ENCODE assay signal across 17 cellular contexts in the genomic region with DNA sequence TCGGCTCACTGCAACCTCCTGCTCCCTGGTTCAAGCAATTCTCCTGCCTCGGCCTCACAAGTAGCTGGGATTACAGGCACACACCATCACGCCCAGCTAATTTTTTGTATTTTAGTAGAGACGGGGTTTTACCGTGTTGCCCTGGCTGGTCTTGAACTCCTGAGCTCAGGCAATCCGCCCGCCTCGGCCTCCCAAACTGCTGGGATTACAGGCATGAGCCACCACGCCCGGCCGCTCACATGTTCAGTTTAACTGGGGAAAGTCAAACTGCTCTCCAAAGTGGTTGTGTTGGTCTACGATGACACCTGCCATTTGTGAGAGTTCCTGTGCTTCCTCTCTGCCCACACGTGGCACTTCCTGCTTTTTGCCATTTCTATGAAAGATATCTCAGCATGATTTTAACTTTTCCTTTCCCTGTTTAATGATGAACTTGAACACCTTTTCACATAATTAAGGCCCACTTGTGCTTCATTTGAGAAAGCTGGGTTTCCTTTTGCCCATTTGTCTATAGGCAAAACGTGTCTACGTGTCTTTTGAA. TPM values are rescaled to one million over a fixed set of nuclear protein-coding genes. Genes with fewer than 3 reads are reported as not detected.
A peak's percentile ranks its signal among the peaks of the same experiment; 100 is the strongest.
DNase-seq lines count a peak whose midpoint lies in the region; ATAC-seq lines count a peak whose summit lies in the region.
"Had no signal": no experiment of that assay in that cellular context is flagged by ENCODE, and none has a peak within 500 bp of the region (broad histone marks: within the 10 kb centered on the region; RNA-seq: fewer than 3 reads in every experiment).

No MANE protein-coding gene starts in this region.

- no peaks in the 10 kb centered on the region; the same call in 1 of the 2 replicates for H3K36me3 ChIP-seq in BLaER1
- H3K36me3 ChIP-seq in BLaER1 treated with 17β-estradiol and CSF1 and Interleukin-3, amounts not matched to agents 10 nM and 100 nM, result peaks cover 0 to 28% (median 6%) of the 10 kb centered on the region in 11 experiments; a peak in 11 of 22 replicates

- no peak overlapping the region for H3K9ac ChIP-seq in BLaER1
- H3K9ac ChIP-seq in BLaER1 treated with 17β-estradiol and CSF1 and Interleukin-3, amounts not matched to agents 10 nM and 100 nM, result no peak overlapping the region

- peak; percentile 34 for DNase-seq in Jurkat, Clone E6-1 (ENCODE audit: low read depth, low spot score)
- no peak for DNase-seq in activated T-helper 1 cell treated with anti-CD3 and anti-CD28 coated beads, Interleukin-12 subunit alpha, Interleukin-12 subunit beta, Interleukin-2, Interleukin-4 antibody, amounts not matched to agents 30 ng/mL and 10 ng/mL and 1 ng/mL, durations not matched to agents 14 hours and 24 hours and 36 hours (ENCODE audit: low spot score)
- no peak for DNase-seq in activated T-cell treated with anti-CD3 and anti-CD28 coated beads, Interleukin-2, amount 50 U/mL, for 48 hours
- DNase-seq: DMS79, Kasumi-1, NCI-H1436, NCI-H2227 treated with DMSO at 0.1 percent for 48 hours, NCI-H524 treated with DMSO at 0.1 percent for 48 hours, T-helper 1 cell had no signal

- H3K27ac Mint-ChIP-seq in activated T-helper 1 cell treated with anti-CD3 and anti-CD28 coated beads, Interleukin-12 subunit alpha, Interleukin-12 subunit beta, Interleukin-2, Interleukin-4 antibody, amounts not matched to agents 30 ng/mL and 10 ng/mL and 1 ng/mL, durations not matched to agents 14 hours and 24 hours and 36 hours, result peak overlapping the region; percentile 52

- peaks cover 79% of the 10 kb centered on the region for H3K4me1 ChIP-seq in BLaER1
- peaks cover 46 to 81% (median 65%) of the 10 kb centered on the region in 10 experiments for H3K4me1 ChIP-seq in BLaER1 treated with 17β-estradiol and CSF1 and Interleukin-3, amounts not matched to agents 10 nM and 100 nM

- H4K20me1 ChIP-seq in BLaER1, result no peaks in the 10 kb centered on the region
- peaks cover 0 to 43% (median 0%) of the 10 kb centered on the region in 11 experiments; a peak in 6 of 22 replicates for H4K20me1 ChIP-seq in BLaER1 treated with 17β-estradiol and CSF1 and Interleukin-3, amounts not matched to agents 10 nM and 100 nM

- no peak for ATAC-seq in HG03442 (IDR thresholded peaks at IDR 0.05; ENCODE audit: unreplicated experiment)
- ATAC-seq in HG02588 (IDR thresholded peaks at IDR 0.05; ENCODE audit: unreplicated experiment), result no peak
- ATAC-seq: Right ventricle myocardium inferior had no signal

- no peaks in the 10 kb centered on the region for H3K9me3 ChIP-seq in BLaER1
- H3K9me3 ChIP-seq in BLaER1 treated with 17β-estradiol and CSF1 and Interleukin-3, amounts not matched to agents 10 nM and 100 nM (replicated peaks in 1 of 11), result no peaks in the 10 kb centered on the region

- H3K4me2 ChIP-seq in BLaER1, result peak overlapping the region; percentile 99
- peak overlapping the region in 10 of 11 experiments; percentile 9 to 98 (median 79); a peak in 16 of 22 replicates for H3K4me2 ChIP-seq in BLaER1 treated with 17β-estradiol and CSF1 and Interleukin-3, amounts not matched to agents 10 nM and 100 nM

- H3K36me3 Mint-ChIP-seq in activated T-helper 1 cell treated with anti-CD3 and anti-CD28 coated beads, Interleukin-12 subunit alpha, Interleukin-12 subunit beta, Interleukin-2, Interleukin-4 antibody, amounts not matched to agents 30 ng/mL and 10 ng/mL and 1 ng/mL, durations not matched to agents 14 hours and 24 hours and 36 hours (ENCODE audit: low read depth), result peaks cover 12% of the 10 kb centered on the region

- intact Hi-C loops in activated T-helper 1 cell treated with anti-CD3 and anti-CD28 coated beads, Interleukin-12 subunit alpha, Interleukin-12 subunit beta, Interleukin-2, Interleukin-4 antibody, amounts not matched to agents 30 ng/mL and 10 ng/mL and 1 ng/mL, durations not matched to agents 14 hours and 24 hours and 36 hours (cut with micrococcal nuclease), result loop anchor here (10.0 kb wide), 1 partner anchor 735 kb away; no protein-coding TSS in a partner anchor

- H3K4me1 Mint-ChIP-seq in activated T-helper 1 cell treated with anti-CD3 and anti-CD28 coated beads, Interleukin-12 subunit alpha, Interleukin-12 subunit beta, Interleukin-2, Interleukin-4 antibody, amounts not matched to agents 30 ng/mL and 10 ng/mL and 1 ng/mL, durations not matched to agents 14 hours and 24 hours and 36 hours (ENCODE audit: low read depth), result peaks cover 56% of the 10 kb centered on the region

- H3K9me3 Mint-ChIP-seq in activated T-helper 1 cell treated with anti-CD3 and anti-CD28 coated beads, Interleukin-12 subunit alpha, Interleukin-12 subunit beta, Interleukin-2, Interleukin-4 antibody, amounts not matched to agents 30 ng/mL and 10 ng/mL and 1 ng/mL, durations not matched to agents 14 hours and 24 hours and 36 hours, result no peaks in the 10 kb centered on the region

- no peak overlapping the region for H3K4me3 Mint-ChIP-seq in activated T-helper 1 cell treated with anti-CD3 and anti-CD28 coated beads, Interleukin-12 subunit alpha, Interleukin-12 subunit beta, Interleukin-2, Interleukin-4 antibody, amounts not matched to agents 30 ng/mL and 10 ng/mL and 1 ng/mL, durations not matched to agents 14 hours and 24 hours and 36 hours

- no peak overlapping the region for H3K4me3 ChIP-seq in BLaER1
- H3K4me3 ChIP-seq in BLaER1 treated with 17β-estradiol and CSF1 and Interleukin-3, amounts not matched to agents 10 nM and 100 nM, result no peak overlapping the region
- no peak overlapping the region for H3K4me3 ChIP-seq in Jurkat, Clone E6-1 (ENCODE audit: low read length)
- H3K4me3 ChIP-seq: SK-N-MC had no signal

- peaks cover 22% of the 10 kb centered on the region for H3K27me3 ChIP-seq in BLaER1
- peaks cover 17 to 41% (median 26%) of the 10 kb centered on the region in 11 experiments for H3K27me3 ChIP-seq in BLaER1 treated with 17β-estradiol and CSF1 and Interleukin-3, amounts not matched to agents 10 nM and 100 nM

- 0 out of 2 replicates have a peak overlapping the region, but pooled peaks have one; percentile 3 for H3K27ac ChIP-seq in BLaER1
- peak overlapping the region in 1 of 11 experiments; percentile 11; a peak in 1 of 22 replicates for H3K27ac ChIP-seq in BLaER1 treated with 17β-estradiol and CSF1 and Interleukin-3, amounts not matched to agents 10 nM and 100 nM
- H3K27ac ChIP-seq: SK-N-MC had no signal

- peaks cover 2% of the 10 kb centered on the region for H3K27me3 Mint-ChIP-seq in activated T-helper 1 cell treated with anti-CD3 and anti-CD28 coated beads, Interleukin-12 subunit alpha, Interleukin-12 subunit beta, Interleukin-2, Interleukin-4 antibody, amounts not matched to agents 30 ng/mL and 10 ng/mL and 1 ng/mL, durations not matched to agents 14 hours and 24 hours and 36 hours (ENCODE audit: insufficient read depth)

RNA-seq across cellular contexts. Expression of a gene that starts 0.9 kb away (rescaled TPM):
- polyA plus RNA-seq in Jurkat, Clone E6-1 (2012; ENCODE audit: insufficient read depth, insufficient read length), result 0.97 TPM
- 0.27 and 0.31 TPM in 2 replicates for total RNA-seq in activated T-helper 1 cell treated with anti-CD3 and anti-CD28 coated beads, Interleukin-12 subunit alpha, Interleukin-12 subunit beta, Interleukin-2, Interleukin-4 antibody, amounts not matched to agents 30 ng/mL and 10 ng/mL and 1 ng/mL, durations not matched to agents 14 hours and 24 hours and 36 hours
- total RNA-seq: Right ventricle myocardium inferior had no signal
- polyA plus RNA-seq: BJ had no signal

RNA-seq across cellular contexts. Expression of a gene that starts 30.4 kb away (rescaled TPM):
- polyA plus RNA-seq in Jurkat, Clone E6-1 (2012; ENCODE audit: insufficient read depth, insufficient read length), result not detected
- not detected in 2 replicates for total RNA-seq in activated T-helper 1 cell treated with anti-CD3 and anti-CD28 coated beads, Interleukin-12 subunit alpha, Interleukin-12 subunit beta, Interleukin-2, Interleukin-4 antibody, amounts not matched to agents 30 ng/mL and 10 ng/mL and 1 ng/mL, durations not matched to agents 14 hours and 24 hours and 36 hours

RNA-seq across cellular contexts. Expression of a gene that starts 48.8 kb away (rescaled TPM):
- not detected for polyA plus RNA-seq in Jurkat, Clone E6-1 (2012; ENCODE audit: insufficient read depth, insufficient read length)
- not detected in 2 replicates for total RNA-seq in activated T-helper 1 cell treated with anti-CD3 and anti-CD28 coated beads, Interleukin-12 subunit alpha, Interleukin-12 subunit beta, Interleukin-2, Interleukin-4 antibody, amounts not matched to agents 30 ng/mL and 10 ng/mL and 1 ng/mL, durations not matched to agents 14 hours and 24 hours and 36 hours
- polyA plus RNA-seq: AG04450, BJ had no signal
